14 cellular contexts compared by ENCODE assay signal in genomic region chr5:133357758-133358157, GRCh38.
DNase-seq lines count a peak whose midpoint lies in the region; ATAC-seq and TF ChIP-seq lines count a peak whose summit lies in the region.
"Had no signal": no experiment of that assay in that cellular context is flagged by ENCODE, and none has a peak within 500 bp of the region (broad histone marks: within the 10 kb centered on the region; RNA-seq: fewer than 3 reads in every experiment).

No MANE protein-coding gene starts in this region.

- no peak overlapping the region for H2BK12ac ChIP-seq in neuronal stem cell (ENCODE audit: low read length)

- no peak overlapping the region for H3K9ac ChIP-seq in neuronal stem cell (ENCODE audit: low read depth, low read length, poor library complexity)

- H2AFZ ChIP-seq in hepatocyte (no peak overlapping the region), neuronal stem cell (ENCODE audit: low read length) (no peak overlapping the region)
- H2AFZ ChIP-seq: GM23338 had no signal

- intact Hi-C loops in esophagus muscularis mucosa (cut with DNase I) = no loop called here

- H3K23ac ChIP-seq in neuronal stem cell (ENCODE audit: low read depth, low read length, poor library complexity) = no peak overlapping the region

- H3K9me3 ChIP-seq in hepatocyte (ENCODE audit: low read depth) (no peaks in the 10 kb centered on the region), neuronal stem cell (replicated peaks in 1 of 2; ENCODE audit: control insufficient read depth in 2 of 2, insufficient read depth in 1 of 2, low read depth in 1 of 2, low read length in 2 of 2) (no peaks in the 10 kb centered on the region), esophagus muscularis mucosa (no peaks in the 10 kb centered on the region)
- H3K9me3 ChIP-seq: A549, BE2C had no signal

- no peak overlapping the region for H3K4ac ChIP-seq in neuronal stem cell (ENCODE audit: low read length)

- no peak for TF ChIP-seq CTCF in hepatocyte (IDR thresholded peaks at IDR 0.05; ENCODE audit: poor library complexity)
- TF ChIP-seq CTCF in esophagus muscularis mucosa (IDR thresholded peaks at IDR 0.05) = no peak

- H3K36me3 ChIP-seq in hepatocyte (replicated peaks; ENCODE audit: insufficient read depth, low read depth) (no peaks in the 10 kb centered on the region), neuronal stem cell (replicated peaks in 1 of 2; ENCODE audit: control insufficient read depth in 2 of 2, insufficient read depth in 2 of 2, low read length in 2 of 2) (no peaks in the 10 kb centered on the region), esophagus muscularis mucosa (no peaks in the 10 kb centered on the region)
- H3K36me3 ChIP-seq: BE2C had no signal

- H3K9me2 ChIP-seq in hepatocyte (replicated peaks; ENCODE audit: insufficient read depth) = no peaks in the 10 kb centered on the region

- no peak for TF ChIP-seq POLR2A in esophagus muscularis mucosa (IDR thresholded peaks at IDR 0.05; ENCODE audit: low read depth)

- TF ChIP-seq EP300 in esophagus muscularis mucosa (IDR thresholded peaks at IDR 0.05) = no peak

- H3K27ac ChIP-seq in hepatocyte (peak overlapping the region; percentile 8), neuronal stem cell (replicated peaks; ENCODE audit: low read length) (no peak overlapping the region), esophagus muscularis mucosa (replicated peaks in 1 of 4) (no peak overlapping the region)
- H3K27ac ChIP-seq: A549, C4-2B had no signal

- peak overlapping the region; percentile 67 for H3K14ac ChIP-seq in neuronal stem cell (ENCODE audit: low read length)

- H4K91ac ChIP-seq in neuronal stem cell (ENCODE audit: low read depth, low read length, poor library complexity) = no peak overlapping the region

- peak overlapping the region; percentile 83 for H2AK5ac ChIP-seq in neuronal stem cell (ENCODE audit: low read depth, low read length)

- H3K18ac ChIP-seq in neuronal stem cell (ENCODE audit: low read length) = peak overlapping the region; percentile 89

- no peak for ATAC-seq in HG02885 (IDR thresholded peaks at IDR 0.05; ENCODE audit: poor library complexity, unreplicated experiment)
- ATAC-seq: A549, GM12878, GM23338 had no signal

- H3K27me3 ChIP-seq in hepatocyte (no peaks in the 10 kb centered on the region), neuronal stem cell (ENCODE audit: control insufficient read depth in 3 of 3, insufficient read depth in 3 of 3, low read depth in 1 of 3, low read length in 3 of 3) (no peaks in the 10 kb centered on the region), esophagus muscularis mucosa (peaks cover 0 to 30% (median 0%) of the 10 kb centered on the region in 4 donors)
- H3K27me3 ChIP-seq: BE2C had no signal

- H2BK15ac ChIP-seq in neuronal stem cell (ENCODE audit: low read length) = peak overlapping the region; percentile 8

- no peaks in the 10 kb centered on the region for H3K79me1 ChIP-seq in neuronal stem cell (ENCODE audit: low read depth, low read length)

- H3K4me1 ChIP-seq in hepatocyte (ENCODE audit: insufficient read depth) = peaks cover 8% of the 10 kb centered on the region
- H3K4me1 ChIP-seq in neuronal stem cell (ENCODE audit: control insufficient read depth in 2 of 2, insufficient read depth in 1 of 2, low read depth in 1 of 2, low read length in 2 of 2) = peaks cover 23 to 29% of the 10 kb centered on the region in 2 donors
- H3K4me1 ChIP-seq in esophagus muscularis mucosa = no peaks in the 10 kb centered on the region
- H3K4me1 ChIP-seq: A549, BE2C had no signal

- H3K4me3 ChIP-seq in hepatocyte (no peak overlapping the region), neuronal stem cell (ENCODE audit: low read length in 2 of 2) (no peak overlapping the region), esophagus muscularis mucosa (no peak overlapping the region)
- H3K4me3 ChIP-seq: A549, GM12878, GM23338 had no signal

- H2BK5ac ChIP-seq in neuronal stem cell (ENCODE audit: low read length) = no peak overlapping the region

- DNase-seq in ecto neural progenitor cell (ENCODE audit: low spot score) = peak; percentile 34
- no peak for DNase-seq in hepatocyte (ENCODE audit: low spot score)
- DNase-seq in neuronal stem cell (ENCODE audit: low spot score) = no peak
- no peak for DNase-seq in SIG-M5 (lab: John Stamatoyannopoulos, UW)
- no peak for DNase-seq in esophagus muscularis mucosa (ENCODE audit: extremely low spot score)
- DNase-seq: BE2C; CD4-positive, alpha-beta memory T cell; DMS79; H9 had no signal

- no peak overlapping the region for H2BK120ac ChIP-seq in neuronal stem cell (ENCODE audit: low read depth, low read length)

- 95% methylated on average over 4 of the region's 4 CpGs for WGBS in hepatocyte (ENCODE audit: low lambda C conversion rate, missing lambda C conversion rate)
- no CpG with 5 or more reads among the region's 4 CpGs for WGBS in neuronal stem cell (ENCODE audit: extremely low coverage in 2 of 2, insufficient read length in 2 of 2, insufficient replicate concordance in 1 of 2), 2 donors
- 75% methylated on average over 2 of the region's 4 CpGs for WGBS in esophagus muscularis mucosa

- H3K79me2 ChIP-seq in hepatocyte = no peaks in the 10 kb centered on the region

- H3K4me2 ChIP-seq in hepatocyte = no peak overlapping the region
- H3K4me2 ChIP-seq in neuronal stem cell (ENCODE audit: insufficient read depth, low read length, poor library complexity, severe bottlenecking) = no peak overlapping the region
- H3K4me2 ChIP-seq: A549, GM23338 had no signal

- H4K8ac ChIP-seq in neuronal stem cell (ENCODE audit: low read depth, low read length) = no peak overlapping the region

- H4K20me1 ChIP-seq in hepatocyte (ENCODE audit: insufficient read depth, poor library complexity, severe bottlenecking) = no peaks in the 10 kb centered on the region
